19 cellular contexts compared by ENCODE assay signal in genomic region chr6:31472259-31472658, GRCh38. TPM values are rescaled to one million over a fixed set of nuclear protein-coding genes. Genes with fewer than 3 reads are reported as not detected.
DNase-seq lines count a peak whose midpoint lies in the region; ATAC-seq and TF ChIP-seq lines count a peak whose summit lies in the region.
"Had no signal": no experiment of that assay in that cellular context is flagged by ENCODE, and none has a peak within 500 bp of the region (broad histone marks: within the 10 kb centered on the region; RNA-seq: fewer than 3 reads in every experiment).

No MANE protein-coding gene starts in this region.

- H3K27ac ChIP-seq in CD8-positive, alpha-beta T cell (ENCODE audit: low read depth, low read length), result no peak overlapping the region
- H3K27ac ChIP-seq: A549 had no signal

- H3K27ac Mint-ChIP-seq in activated CD8-positive, alpha-beta T cell treated with anti-CD3 and anti-CD28 coated beads for 36 hours, result peak overlapping the region; percentile 40
- no peak overlapping the region for H3K27ac Mint-ChIP-seq in activated CD8-positive, alpha-beta T cell treated with anti-CD3 and anti-CD28 coated beads, Interleukin-2, amount 10 ng/mL, durations not matched to agents 7 days and 5 days
- peak overlapping the region; percentile 33 for H3K27ac Mint-ChIP-seq in CD8-positive, alpha-beta T cell
- peak overlapping the region; percentile 77 to 85 for H3K27ac Mint-ChIP-seq in effector memory CD8-positive, alpha-beta T cell
- peak overlapping the region; percentile 70 for H3K27ac Mint-ChIP-seq in stimulated activated naive CD8-positive, alpha-beta T cell treated with anti-CD3 and anti-CD28 coated beads, Interleukin-15, Interleukin-2, amounts not matched to agents 100 ng/mL and 50 ng/mL, for 24 hours

- H3K27me3 Mint-ChIP-seq in activated CD8-positive, alpha-beta T cell treated with anti-CD3 and anti-CD28 coated beads for 36 hours, result no peaks in the 10 kb centered on the region
- no peaks in the 10 kb centered on the region for H3K27me3 Mint-ChIP-seq in activated CD8-positive, alpha-beta T cell treated with anti-CD3 and anti-CD28 coated beads, Interleukin-2, amount 10 ng/mL, durations not matched to agents 7 days and 5 days (ENCODE audit: low read depth)
- H3K27me3 Mint-ChIP-seq in CD8-positive, alpha-beta T cell (ENCODE audit: low read depth), result no peaks in the 10 kb centered on the region
- H3K27me3 Mint-ChIP-seq in effector memory CD8-positive, alpha-beta T cell, result no peaks in the 10 kb centered on the region
- H3K27me3 Mint-ChIP-seq in stimulated activated naive CD8-positive, alpha-beta T cell treated with anti-CD3 and anti-CD28 coated beads, Interleukin-15, Interleukin-2, amounts not matched to agents 100 ng/mL and 50 ng/mL, for 24 hours, result no peaks in the 10 kb centered on the region

- no peak overlapping the region for H3K4me3 ChIP-seq in CD8-positive, alpha-beta T cell (ENCODE audit: low read depth, low read length)
- H3K4me3 ChIP-seq: A549, K562 had no signal

- POLR2A ChIA-PET in activated CD8-positive, alpha-beta T cell treated with anti-CD3 and anti-CD28 coated beads for 36 hours (lab: Charles Lee), result interaction anchor here (1.0 to 2.0 kb wide), 2 partner anchors 69 to 268 kb away, joined by 3 to 4 read pairs; no protein-coding TSS in a partner anchor
- POLR2A ChIA-PET in activated CD8-positive, alpha-beta T cell treated with anti-CD3 and anti-CD28 coated beads, Interleukin-2, amount 10 ng/mL, durations not matched to agents 7 days and 5 days (lab: Charles Lee), result no interaction called here
- POLR2A ChIA-PET in CD8-positive, alpha-beta T cell (lab: Charles Lee), result interaction anchor here (0.9 to 1.0 kb wide), 2 partner anchors 10 to 23 kb away, joined by 3 read pairs; no protein-coding TSS in a partner anchor

- H3K27me3 ChIP-seq in CD8-positive, alpha-beta T cell (ENCODE audit: insufficient read depth, low read length), result no peaks in the 10 kb centered on the region

- intact Hi-C loops in activated CD8-positive, alpha-beta T cell treated with anti-CD3 and anti-CD28 coated beads for 36 hours (cut with micrococcal nuclease), result no loop called here
- intact Hi-C loops in CD8-positive, alpha-beta T cell (cut with DNase I, micrococcal nuclease), result no loop called here

- no peak for DNase-seq in activated CD8-positive, alpha-beta T cell treated with anti-CD3 and anti-CD28 coated beads for 36 hours
- no peak for DNase-seq in activated CD8-positive, alpha-beta T cell treated with anti-CD3 and anti-CD28 coated beads, Interleukin-2, amount 10 ng/mL, durations not matched to agents 7 days and 5 days
- DNase-seq in CD8-positive, alpha-beta T cell, result no peak
- DNase-seq in effector memory CD8-positive, alpha-beta T cell, result no peak
- DNase-seq: DMS 273 treated with DMSO at 0.1 percent for 48 hours, DND-41, NCI-H1105, NCI-H2081, NCI-H748 treated with DMSO at 0.1 percent for 48 hours, OCI-M1, Right ventricle myocardium superior had no signal

- H3K36me3 ChIP-seq in CD8-positive, alpha-beta T cell (ENCODE audit: insufficient read depth, low read length), result no peaks in the 10 kb centered on the region

- peaks cover 85% of the 10 kb centered on the region for H3K4me1 Mint-ChIP-seq in activated CD8-positive, alpha-beta T cell treated with anti-CD3 and anti-CD28 coated beads for 36 hours (ENCODE audit: low read depth)
- H3K4me1 Mint-ChIP-seq in activated CD8-positive, alpha-beta T cell treated with anti-CD3 and anti-CD28 coated beads, Interleukin-2, amount 10 ng/mL, durations not matched to agents 7 days and 5 days (ENCODE audit: low read depth), result peaks cover 40% of the 10 kb centered on the region
- H3K4me1 Mint-ChIP-seq in CD8-positive, alpha-beta T cell (ENCODE audit: low read depth), result peaks cover 90% of the 10 kb centered on the region
- peaks cover 71 to 80% of the 10 kb centered on the region in 2 donors for H3K4me1 Mint-ChIP-seq in effector memory CD8-positive, alpha-beta T cell (ENCODE audit: low read depth in 2 of 2)
- peaks cover 71% of the 10 kb centered on the region for H3K4me1 Mint-ChIP-seq in stimulated activated naive CD8-positive, alpha-beta T cell treated with anti-CD3 and anti-CD28 coated beads, Interleukin-15, Interleukin-2, amounts not matched to agents 100 ng/mL and 50 ng/mL, for 24 hours (ENCODE audit: low read depth)

- ATAC-seq in activated CD8-positive, alpha-beta T cell treated with anti-CD3 and anti-CD28 coated beads for 36 hours, result peak; percentile 43
- ATAC-seq in activated CD8-positive, alpha-beta T cell treated with anti-CD3 and anti-CD28 coated beads, Interleukin-2, amount 10 ng/mL, durations not matched to agents 7 days and 5 days, result no peak
- ATAC-seq in CD8-positive, alpha-beta T cell, result peak; percentile 22
- no peak for ATAC-seq in effector memory CD8-positive, alpha-beta T cell (replicated peaks)
- ATAC-seq in GM19452 (IDR thresholded peaks at IDR 0.05; ENCODE audit: unreplicated experiment), result no peak
- no peak for ATAC-seq in HG03521 (IDR thresholded peaks at IDR 0.05; ENCODE audit: unreplicated experiment)
- ATAC-seq: K562 had no signal

- CTCF ChIA-PET in activated CD8-positive, alpha-beta T cell treated with anti-CD3 and anti-CD28 coated beads for 36 hours (lab: Charles Lee), result interaction anchor here (0.8 to 1.3 kb wide), 3 partner anchors 10 to 28 kb away, joined by 3 to 4 read pairs (median 4); no protein-coding TSS in a partner anchor
- CTCF ChIA-PET in activated CD8-positive, alpha-beta T cell treated with anti-CD3 and anti-CD28 coated beads, Interleukin-2, amount 10 ng/mL, durations not matched to agents 7 days and 5 days (lab: Charles Lee), result no interaction called here
- CTCF ChIA-PET in CD8-positive, alpha-beta T cell (lab: Charles Lee), result interaction anchor here (0.6 kb wide), 1 partner anchor 21 kb away, joined by 3 read pairs; no protein-coding TSS in a partner anchor

- TF ChIP-seq CTCF in activated CD8-positive, alpha-beta T cell treated with anti-CD3 and anti-CD28 coated beads for 36 hours (IDR thresholded peaks at IDR 0.05), result no peak
- no peak for TF ChIP-seq CTCF in CD8-positive, alpha-beta T cell (IDR thresholded peaks at IDR 0.05)

- no peak overlapping the region for H3K4me3 Mint-ChIP-seq in activated CD8-positive, alpha-beta T cell treated with anti-CD3 and anti-CD28 coated beads for 36 hours
- no peak overlapping the region for H3K4me3 Mint-ChIP-seq in activated CD8-positive, alpha-beta T cell treated with anti-CD3 and anti-CD28 coated beads, Interleukin-2, amount 10 ng/mL, durations not matched to agents 7 days and 5 days
- H3K4me3 Mint-ChIP-seq in CD8-positive, alpha-beta T cell, result no peak overlapping the region
- no peak overlapping the region for H3K4me3 Mint-ChIP-seq in effector memory CD8-positive, alpha-beta T cell
- H3K4me3 Mint-ChIP-seq in stimulated activated naive CD8-positive, alpha-beta T cell treated with anti-CD3 and anti-CD28 coated beads, Interleukin-15, Interleukin-2, amounts not matched to agents 100 ng/mL and 50 ng/mL, for 24 hours, result no peak overlapping the region

- peaks cover 69% of the 10 kb centered on the region for H3K4me1 ChIP-seq in CD8-positive, alpha-beta T cell (ENCODE audit: insufficient read depth, low read length)

- no peaks in the 10 kb centered on the region for H3K9me3 ChIP-seq in CD8-positive, alpha-beta T cell (ENCODE audit: low read length)
- H3K9me3 ChIP-seq: A549 had no signal

- H3K36me3 Mint-ChIP-seq in activated CD8-positive, alpha-beta T cell treated with anti-CD3 and anti-CD28 coated beads for 36 hours (ENCODE audit: low read depth), result peaks cover 22% of the 10 kb centered on the region
- peaks cover 19% of the 10 kb centered on the region for H3K36me3 Mint-ChIP-seq in activated CD8-positive, alpha-beta T cell treated with anti-CD3 and anti-CD28 coated beads, Interleukin-2, amount 10 ng/mL, durations not matched to agents 7 days and 5 days (ENCODE audit: low read depth)
- H3K36me3 Mint-ChIP-seq in CD8-positive, alpha-beta T cell, result peaks cover 45% of the 10 kb centered on the region
- peaks cover 31% of the 10 kb centered on the region for H3K36me3 Mint-ChIP-seq in effector memory CD8-positive, alpha-beta T cell (ENCODE audit: insufficient read depth)
- H3K36me3 Mint-ChIP-seq in stimulated activated naive CD8-positive, alpha-beta T cell treated with anti-CD3 and anti-CD28 coated beads, Interleukin-15, Interleukin-2, amounts not matched to agents 100 ng/mL and 50 ng/mL, for 24 hours (ENCODE audit: low read depth), result peaks cover 8% of the 10 kb centered on the region

- no peaks in the 10 kb centered on the region for H3K9me3 Mint-ChIP-seq in activated CD8-positive, alpha-beta T cell treated with anti-CD3 and anti-CD28 coated beads for 36 hours
- H3K9me3 Mint-ChIP-seq in activated CD8-positive, alpha-beta T cell treated with anti-CD3 and anti-CD28 coated beads, Interleukin-2, amount 10 ng/mL, durations not matched to agents 7 days and 5 days (ENCODE audit: insufficient read depth), result no peaks in the 10 kb centered on the region
- no peaks in the 10 kb centered on the region for H3K9me3 Mint-ChIP-seq in CD8-positive, alpha-beta T cell
- H3K9me3 Mint-ChIP-seq in effector memory CD8-positive, alpha-beta T cell, result no peaks in the 10 kb centered on the region
- no peaks in the 10 kb centered on the region for H3K9me3 Mint-ChIP-seq in stimulated activated naive CD8-positive, alpha-beta T cell treated with anti-CD3 and anti-CD28 coated beads, Interleukin-15, Interleukin-2, amounts not matched to agents 100 ng/mL and 50 ng/mL, for 24 hours

RNA-seq across cellular contexts. Expression of gene MICB, which starts 25.7 kb away (rescaled TPM):
- 10 to 100 TPM; 17.0 to 17.7 TPM for total RNA-seq in activated CD8-positive, alpha-beta T cell treated with anti-CD3 and anti-CD28 coated beads for 36 hours
- total RNA-seq in activated CD8-positive, alpha-beta T cell treated with anti-CD3 and anti-CD28 coated beads, Interleukin-2, amount 10 ng/mL, durations not matched to agents 7 days and 5 days, result 10 to 100 TPM; 49.0 TPM
- total RNA-seq in CD8-positive, alpha-beta T cell, result 10 to 100 TPM; 14.4 to 15.3 TPM

RNA-seq across cellular contexts. Expression of gene MCCD1, which starts 56.5 kb away (rescaled TPM):
- not detected for total RNA-seq in activated CD8-positive, alpha-beta T cell treated with anti-CD3 and anti-CD28 coated beads for 36 hours
- not detected for total RNA-seq in activated CD8-positive, alpha-beta T cell treated with anti-CD3 and anti-CD28 coated beads, Interleukin-2, amount 10 ng/mL, durations not matched to agents 7 days and 5 days
- not detected for total RNA-seq in CD8-positive, alpha-beta T cell
- total RNA-seq: G401, H4, K562, NCI-H460, Right ventricle myocardium superior had no signal

Comparison
In these comparisons a context has a peak if more than half of its experiments do, and no peak if none do; other contexts are left out.
1. ATAC-seq: peak in activated CD8-positive, alpha-beta T cell treated with anti-CD3 and anti-CD28 coated beads for 36 hours (single experiment) and CD8-positive, alpha-beta T cell (single experiment); none in activated CD8-positive, alpha-beta T cell treated with anti-CD3 and anti-CD28 coated beads, Interleukin-2, amount 10 ng/mL, durations not matched to agents 7 days and 5 days (single experiment), effector memory CD8-positive, alpha-beta T cell (single experiment), GM19452 (single experiment) and HG03521 (single experiment).